Comparison of ENCODE assay signal across 13 cellular contexts in the genomic region with DNA sequence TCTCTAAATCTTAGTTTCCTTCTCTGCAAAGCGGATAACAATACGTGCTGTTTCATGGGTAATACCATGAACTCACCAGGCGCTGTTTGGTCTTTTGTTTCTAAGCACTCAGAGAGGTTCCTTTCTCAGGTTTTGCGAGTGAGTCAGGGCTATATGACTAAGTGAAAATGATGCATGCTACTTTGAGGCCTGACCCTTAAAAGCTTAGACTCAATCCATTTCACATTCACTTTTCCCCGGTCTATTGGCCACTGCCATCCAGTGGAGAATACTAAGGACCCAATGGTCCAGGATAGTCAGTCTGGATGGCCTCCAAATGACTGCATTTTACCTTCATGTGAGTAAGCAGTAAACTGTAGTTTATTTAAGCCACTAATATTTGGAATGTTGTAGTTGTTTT.
A peak's percentile ranks its signal among the peaks of the same experiment; 100 is the strongest.
DNase-seq lines count a peak whose midpoint lies in the region; ATAC-seq and TF ChIP-seq lines count a peak whose summit lies in the region.
"Had no signal": no experiment of that assay in that cellular context is flagged by ENCODE, and none has a peak within 500 bp of the region (broad histone marks: within the 10 kb centered on the region; RNA-seq: fewer than 3 reads in every experiment).

No MANE protein-coding gene starts in this region.

- no peaks in the 10 kb centered on the region for H3K27me3 ChIP-seq in A673 (replicated peaks; ENCODE audit: insufficient read depth, low read depth, low read length, poor library complexity)

- TF ChIP-seq CTCF in A673 (conservative IDR thresholded peaks at IDR 0.05; ENCODE audit: low read depth, low read length): no peak

- BruUV-seq in A673 (replicated peaks; lab: Mats Ljungman, UMichigan): no TSS peak

- no peaks in the 10 kb centered on the region for H3K9me3 ChIP-seq in A673 (ENCODE audit: low read depth, low read length, poor library complexity, severe bottlenecking)

- CTCF ChIA-PET in A673 (lab: Charles Lee): no interaction called here

- H3K4me1 ChIP-seq in A673 (ENCODE audit: insufficient read depth, low read length, poor library complexity, severe bottlenecking): no peaks in the 10 kb centered on the region

- intact Hi-C loops in A673 (cut with micrococcal nuclease; ENCODE audit: unreplicated experiment) (no loop called here), Right ventricle myocardium inferior (cut with DNase I) (no loop called here)

- no peak for ATAC-seq in GM21423 (IDR thresholded peaks at IDR 0.05; ENCODE audit: unreplicated experiment)
- no peak for ATAC-seq in Right ventricle myocardium inferior
- ATAC-seq: stimulated activated naive CD8-positive, alpha-beta T cell treated with anti-CD3 and anti-CD28 coated beads, Interleukin-15, amount 100 ng/mL, for 72 hours had no signal

- no peak overlapping the region for H3K27ac ChIP-seq in A673 (ENCODE audit: low read depth, low read length, poor library complexity, severe bottlenecking)

- DNase-seq in A673 (ENCODE audit: low spot score) (peak; percentile 14), HPDE6-E6E7 (ENCODE audit: extremely low spot score) (peak; percentile 85), amniotic stem cell (lab: John Stamatoyannopoulos, UW) (peak; percentile 42), glomerular endothelial cell (ENCODE audit: extremely low read depth, low read depth, low spot score) (peak; percentile 62), NCI-H82 treated with DMSO at 0.1 percent for 48 hours (lab: John Stamatoyannopoulos, UW; ENCODE audit: unreplicated experiment) (no peak), 8988T (no peak), Right ventricle myocardium inferior (ENCODE audit: missing footprints) (no peak)
- DNase-seq: activated naive CD8-positive, alpha-beta T cell treated with anti-CD3 and anti-CD28 coated beads for 36 hours; AML-193; endodermal cell; NCI-H1930; stimulated activated naive CD8-positive, alpha-beta T cell treated with anti-CD3 and anti-CD28 coated beads, Interleukin-15, amount 100 ng/mL, for 72 hours had no signal

- no peak overlapping the region for H3K4me3 ChIP-seq in A673 (ENCODE audit: low read depth, low read length, poor library complexity, severe bottlenecking)

- POLR2A ChIA-PET in A673 (lab: Charles Lee; ENCODE audit: low non-redundant PET): no interaction called here

- H3K36me3 ChIP-seq in A673 (ENCODE audit: insufficient read depth, low read length, poor library complexity, severe bottlenecking): no peaks in the 10 kb centered on the region

Comparison
In these comparisons a context has a peak if more than half of its experiments do, and no peak if none do; other contexts are left out.
1. DNase-seq: peak in A673 (single experiment), HPDE6-E6E7 (single experiment), amniotic stem cell (single experiment) and glomerular endothelial cell (single experiment); none in NCI-H82 treated with DMSO at 0.1 percent for 48 hours (single experiment), 8988T (single experiment) and Right ventricle myocardium inferior (single experiment).